In genomic region chr20:50054626-50055511, GRCh38 we compare ENCODE assay signal across 1 cellular context.
TF ChIP-seq lines count a peak whose summit lies in the region.

No MANE protein-coding gene starts in this region.

TF ChIP-seq in K562, 482 proteins besides CTCF, POLR2A, EP300 and RAD21 (continued from another document):
- TF ChIP-seq ZNF592 (IDR thresholded peaks at IDR 0.05) (0 out of 2 replicates have a peak, but pooled peaks have one; percentile 31), RREB1 (CRISPR knock-in tag; IDR thresholded peaks at IDR 0.05) (no peak), ZFX (CRISPR knock-in tag; IDR thresholded peaks at IDR 0.05) (peak; percentile 22; the same call in 1 of the 2 replicates), LEF1 (IDR thresholded peaks at IDR 0.05) (no peak), NFRKB (IDR thresholded peaks at IDR 0.05; ENCODE audit: low read depth) (no peak), CREM (IDR thresholded peaks at IDR 0.05; ENCODE audit: low read depth) (no peak), ZFP36 (IDR thresholded peaks at IDR 0.05; ENCODE audit: low read depth, low read length, partially characterized antibody) (peak; percentile 93), BRD9 (IDR thresholded peaks at IDR 0.05; ENCODE audit: low read depth, partially characterized antibody) (peak; percentile 64), CREB3L1 (IDR thresholded peaks at IDR 0.05; ENCODE audit: borderline replicate concordance, low read depth) (no peak), ZBTB40 (IDR thresholded peaks at IDR 0.05) (no peak), ZBTB40 (CRISPR knock-in tag; IDR thresholded peaks at IDR 0.05) (no peak), RBFOX2 (IDR thresholded peaks at IDR 0.05; ENCODE audit: low read depth, low read length) (no peak), HDAC2 (IDR thresholded peaks at IDR 0.05) (peak; percentile 86), GATAD2B (IDR thresholded peaks at IDR 0.05; ENCODE audit: borderline replicate concordance) (no peak), ZKSCAN1 (IDR thresholded peaks at IDR 0.05; ENCODE audit: low read depth, low read length) (peak; percentile 51; the same call in 1 of the 2 replicates)
